16 cellular contexts compared by ENCODE assay signal in genomic region chr2:73006969-73007710, GRCh38.
"Had no signal": no experiment of that assay in that cellular context is flagged by ENCODE, and none has a peak within 500 bp of the region (broad histone marks: within the 10 kb centered on the region; RNA-seq: fewer than 3 reads in every experiment).

No MANE protein-coding gene starts in this region.

- DNase-seq: activated CD4-positive, CD25-positive, alpha-beta regulatory T cell; activated CD8-positive, alpha-beta memory T cell treated with anti-CD3 and anti-CD28 coated beads, Interleukin-2, amount 10 ng/mL, durations not matched to agents 7 days and 5 days; activated naive CD4-positive, alpha-beta T cell treated with Interleukin-2 at 50 U/mL for 16 hours; activated T-cell treated with anti-CD3 and anti-CD28 coated beads, Interleukin-2, amount 50 U/mL, for 72 hours; effector CD4-positive, alpha-beta T cell; hypothalamus; naive thymus-derived CD8-positive, alpha-beta T cell; occipital lobe; psoas muscle; stimulated activated CD4-positive, alpha-beta T cell treated with anti-CD3 and anti-CD28 coated beads, Interleukin-4, amount 100 ng/mL, for 1 hour; stimulated activated CD8-positive, alpha-beta memory T cell treated with anti-CD3 and anti-CD28 coated beads, Interleukin-4, amount 100 ng/mL, for 48 hours; stimulated activated naive CD8-positive, alpha-beta T cell treated with anti-CD3 and anti-CD28 coated beads, Interleukin-15, Interleukin-2, amounts not matched to agents 100 U/mL and 50 U/mL, for 24 hours; testis had no signal

- ATAC-seq: activated CD8-positive, alpha-beta memory T cell treated with anti-CD3 and anti-CD28 coated beads, Interleukin-2, amount 10 ng/mL, durations not matched to agents 7 days and 5 days; activated T-cell treated with anti-CD3 and anti-CD28 coated beads, Interleukin-2, amount 50 U/mL, for 72 hours; naive thymus-derived CD8-positive, alpha-beta T cell; psoas muscle; stimulated activated naive CD8-positive, alpha-beta T cell treated with anti-CD3 and anti-CD28 coated beads, Interleukin-15, Interleukin-2, amounts not matched to agents 100 U/mL and 50 U/mL, for 24 hours had no signal

- H3K9me3 ChIP-seq: psoas muscle, testis had no signal

- H3K4me3 ChIP-seq: lung, psoas muscle, testis had no signal

- H3K4me1 ChIP-seq: psoas muscle, testis had no signal

- H3K27ac ChIP-seq: epithelial cell of prostate, psoas muscle, testis had no signal

- H3K27me3 ChIP-seq: testis had no signal

- FAIRE-seq: astrocyte had no signal
